ENCODE assay signal across 8 cellular contexts in the genomic region with DNA sequence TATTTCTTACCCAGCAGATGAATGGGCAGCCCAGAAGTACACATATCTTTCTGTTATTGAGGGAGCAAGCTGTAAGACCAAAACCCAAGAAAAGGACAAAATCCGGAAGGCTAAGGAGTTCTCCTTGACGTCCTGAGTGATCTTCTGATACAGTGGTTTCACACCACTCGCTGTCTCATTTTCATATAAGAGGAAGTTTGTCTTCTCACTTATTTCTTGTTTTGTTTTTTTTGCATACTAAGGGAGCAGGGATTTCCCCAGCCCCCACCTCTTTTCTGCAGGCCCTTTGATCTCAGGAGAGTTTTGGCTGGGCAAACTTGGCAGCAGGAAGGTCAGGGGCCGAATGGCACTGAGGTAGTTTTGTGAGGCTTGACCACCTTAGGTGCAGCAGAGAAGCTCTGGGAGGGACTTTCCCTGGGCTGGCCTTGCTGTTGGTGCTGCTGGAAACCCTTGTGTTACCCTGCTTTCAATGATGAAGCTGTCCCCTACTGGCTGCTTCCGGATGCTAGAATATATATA. TPM values are rescaled to one million over a fixed set of nuclear protein-coding genes. Genes with fewer than 3 reads are reported as not detected.
DNase-seq lines count a peak whose midpoint lies in the region; ATAC-seq and TF ChIP-seq lines count a peak whose summit lies in the region.

No MANE protein-coding gene starts in this region.

- POLR2A ChIA-PET in activated CD8-positive, alpha-beta T cell treated with anti-CD3 and anti-CD28 coated beads for 36 hours (lab: Charles Lee) = interaction anchor here (0.9 kb wide), 1 partner anchor 28 kb away, joined by 3 read pairs; no protein-coding TSS in a partner anchor

- H3K9me2 ChIP-seq in hepatocyte (replicated peaks; ENCODE audit: insufficient read depth) = no peaks in the 10 kb centered on the region

- no peaks in the 10 kb centered on the region for H3K79me2 ChIP-seq in hepatocyte

- peaks cover 7% of the 10 kb centered on the region for H3K4me1 ChIP-seq in hepatocyte (ENCODE audit: insufficient read depth)

- peak; percentile 56 for DNase-seq in activated naive CD4-positive, alpha-beta T cell treated with Interleukin-2 at 50 U/mL for 16 hours
- no peak for DNase-seq in activated naive CD4-positive, alpha-beta T cell (lab: John Stamatoyannopoulos, UW)
- peak; percentile 73 for DNase-seq in activated CD8-positive, alpha-beta T cell treated with anti-CD3 and anti-CD28 coated beads for 36 hours
- DNase-seq in NCI-H1694 treated with DMSO at 0.1 percent for 48 hours (lab: John Stamatoyannopoulos, UW) (no peak), NCI-H1092 (lab: John Stamatoyannopoulos, UW) (no peak), hepatocyte (ENCODE audit: low spot score) (no peak)

- H3K4me3 ChIP-seq in hepatocyte = no peak overlapping the region

- peak overlapping the region; percentile 36 for H3K4me3 Mint-ChIP-seq in activated CD8-positive, alpha-beta T cell treated with anti-CD3 and anti-CD28 coated beads for 36 hours
- peak overlapping the region; percentile 3 for H3K4me3 Mint-ChIP-seq in stimulated activated naive CD8-positive, alpha-beta T cell treated with anti-CD3 and anti-CD28 coated beads, Interleukin-15, Interleukin-2, amounts not matched to agents 100 ng/mL and 50 ng/mL, for 24 hours

- peak; percentile 41 for ATAC-seq in HG03095 (IDR thresholded peaks at IDR 0.05; ENCODE audit: unreplicated experiment)
- ATAC-seq in activated CD8-positive, alpha-beta T cell treated with anti-CD3 and anti-CD28 coated beads for 36 hours = peak; percentile 58

- H4K20me1 ChIP-seq in hepatocyte (ENCODE audit: insufficient read depth, poor library complexity, severe bottlenecking) = no peaks in the 10 kb centered on the region

- WGBS in hepatocyte (ENCODE audit: low lambda C conversion rate, missing lambda C conversion rate) = 94% methylated on average over 5 of the region's 5 CpGs

- no peaks in the 10 kb centered on the region for H3K9me3 Mint-ChIP-seq in activated CD8-positive, alpha-beta T cell treated with anti-CD3 and anti-CD28 coated beads for 36 hours
- H3K9me3 Mint-ChIP-seq in stimulated activated naive CD8-positive, alpha-beta T cell treated with anti-CD3 and anti-CD28 coated beads, Interleukin-15, Interleukin-2, amounts not matched to agents 100 ng/mL and 50 ng/mL, for 24 hours = no peaks in the 10 kb centered on the region

- peak; percentile 36 for TF ChIP-seq CTCF in activated CD8-positive, alpha-beta T cell treated with anti-CD3 and anti-CD28 coated beads for 36 hours (IDR thresholded peaks at IDR 0.05)
- no peak for TF ChIP-seq CTCF in hepatocyte (IDR thresholded peaks at IDR 0.05; ENCODE audit: poor library complexity)

- H3K27ac Mint-ChIP-seq in activated CD8-positive, alpha-beta T cell treated with anti-CD3 and anti-CD28 coated beads for 36 hours = peak overlapping the region; percentile 71
- H3K27ac Mint-ChIP-seq in stimulated activated naive CD8-positive, alpha-beta T cell treated with anti-CD3 and anti-CD28 coated beads, Interleukin-15, Interleukin-2, amounts not matched to agents 100 ng/mL and 50 ng/mL, for 24 hours = peak overlapping the region; percentile 67

- H3K4me1 Mint-ChIP-seq in activated CD8-positive, alpha-beta T cell treated with anti-CD3 and anti-CD28 coated beads for 36 hours (ENCODE audit: low read depth) = peaks cover 42% of the 10 kb centered on the region
- peaks cover 54% of the 10 kb centered on the region for H3K4me1 Mint-ChIP-seq in stimulated activated naive CD8-positive, alpha-beta T cell treated with anti-CD3 and anti-CD28 coated beads, Interleukin-15, Interleukin-2, amounts not matched to agents 100 ng/mL and 50 ng/mL, for 24 hours (ENCODE audit: low read depth)

- no peaks in the 10 kb centered on the region for H3K36me3 ChIP-seq in hepatocyte (replicated peaks; ENCODE audit: insufficient read depth, low read depth)

- no peaks in the 10 kb centered on the region for H3K36me3 Mint-ChIP-seq in activated CD8-positive, alpha-beta T cell treated with anti-CD3 and anti-CD28 coated beads for 36 hours (ENCODE audit: low read depth)
- no peaks in the 10 kb centered on the region for H3K36me3 Mint-ChIP-seq in stimulated activated naive CD8-positive, alpha-beta T cell treated with anti-CD3 and anti-CD28 coated beads, Interleukin-15, Interleukin-2, amounts not matched to agents 100 ng/mL and 50 ng/mL, for 24 hours (ENCODE audit: low read depth)

- H3K27me3 ChIP-seq in hepatocyte = no peaks in the 10 kb centered on the region

- CTCF ChIA-PET in activated CD8-positive, alpha-beta T cell treated with anti-CD3 and anti-CD28 coated beads for 36 hours (lab: Charles Lee) = interaction anchor here (0.6 to 8.4 kb wide), 5 partner anchors 11 to 401 kb away, joined by 3 to 132 read pairs (median 36); no protein-coding TSS in a partner anchor

- no peak overlapping the region for H3K4me2 ChIP-seq in hepatocyte

- no peaks in the 10 kb centered on the region for H3K27me3 Mint-ChIP-seq in activated CD8-positive, alpha-beta T cell treated with anti-CD3 and anti-CD28 coated beads for 36 hours
- H3K27me3 Mint-ChIP-seq in stimulated activated naive CD8-positive, alpha-beta T cell treated with anti-CD3 and anti-CD28 coated beads, Interleukin-15, Interleukin-2, amounts not matched to agents 100 ng/mL and 50 ng/mL, for 24 hours = no peaks in the 10 kb centered on the region

- no peak overlapping the region for H2AFZ ChIP-seq in hepatocyte

- no peak overlapping the region for H3K27ac ChIP-seq in hepatocyte

- intact Hi-C loops in activated CD8-positive, alpha-beta T cell treated with anti-CD3 and anti-CD28 coated beads for 36 hours (cut with micrococcal nuclease) = loop anchor here (5.0 kb wide), 1 partner anchor 241 kb away; no protein-coding TSS in a partner anchor

- H3K9me3 ChIP-seq in hepatocyte (ENCODE audit: low read depth) = no peaks in the 10 kb centered on the region

RNA-seq across cellular contexts. Expression of gene CHRNA1, which starts 13.3 kb away (rescaled TPM):
- total RNA-seq in activated CD8-positive, alpha-beta T cell treated with anti-CD3 and anti-CD28 coated beads for 36 hours = not detected
- 1.9 and 2.5 TPM in 2 replicates for total RNA-seq in hepatocyte
- polyA plus RNA-seq in hepatocyte = 1.5 and 1.6 TPM in 2 replicates

Comparison
In these comparisons a context has a peak if more than half of its experiments do, and no peak if none do; other contexts are left out.
1. DNase-seq: peak in activated naive CD4-positive, alpha-beta T cell treated with Interleukin-2 at 50 U/mL for 16 hours (single experiment) and activated CD8-positive, alpha-beta T cell treated with anti-CD3 and anti-CD28 coated beads for 36 hours (single experiment); none in activated naive CD4-positive, alpha-beta T cell (0 of 4), NCI-H1694 treated with DMSO at 0.1 percent for 48 hours (single experiment), NCI-H1092 (single experiment) and hepatocyte (single experiment).